ENCODE assay signal across 8 cellular contexts in genomic region chr22:21712751-21713427, GRCh38. TPM values are rescaled to one million over a fixed set of nuclear protein-coding genes. Genes with fewer than 3 reads are reported as not detected.
A peak's percentile ranks its signal among the peaks of the same experiment; 100 is the strongest.
DNase-seq lines count a peak whose midpoint lies in the region; ATAC-seq, FAIRE-seq and TF ChIP-seq lines count a peak whose summit lies in the region.

No MANE protein-coding gene starts in this region.

- peak; percentile 79 to 80 for ATAC-seq in CD4-positive, CD25-positive, alpha-beta regulatory T cell (ENCODE audit: low read depth in 2 of 2)
- peak; percentile 50 for ATAC-seq in HG03175 (IDR thresholded peaks at IDR 0.05; ENCODE audit: unreplicated experiment)

- H2AFZ ChIP-seq in osteoblast (ENCODE audit: low read length), result peak overlapping the region; percentile 80

- peak; percentile 59 to 81 (median 74) for TF ChIP-seq CTCF in Peyer's patch (IDR thresholded peaks at IDR 0.05)
- TF ChIP-seq CTCF in osteoblast (IDR thresholded peaks at IDR 0.05; ENCODE audit: extremely low read depth, low read depth, low read length), result peak; percentile 87
- TF ChIP-seq CTCF in tibial artery (IDR thresholded peaks at IDR 0.05), result peak; percentile 78 to 91

- H3K36me3 Mint-ChIP-seq in CD4-positive, CD25-positive, alpha-beta regulatory T cell, result no peaks in the 10 kb centered on the region

- intact Hi-C loops in tibial artery (cut with DNase I; ENCODE audit: low total_unique reads), result loop anchor here (2.0 to 5.0 kb wide), 2 partner anchors 226 to 239 kb away; partner anchors contain the start of gene PPM1F

- no peak overlapping the region for H3K4me3 ChIP-seq in CD4-positive, CD25-positive, alpha-beta regulatory T cell (ENCODE audit: low read depth, low read length)
- no peak overlapping the region for H3K4me3 ChIP-seq in Peyer's patch
- peak overlapping the region; percentile 45 for H3K4me3 ChIP-seq in osteoblast (ENCODE audit: insufficient read depth, low read length)
- no peak overlapping the region for H3K4me3 ChIP-seq in tibial artery

- no peaks in the 10 kb centered on the region for H3K9me3 ChIP-seq in CD4-positive, CD25-positive, alpha-beta regulatory T cell (ENCODE audit: control insufficient read depth in 2 of 2, low read length in 2 of 2)
- no peaks in the 10 kb centered on the region for H3K9me3 ChIP-seq in Peyer's patch
- no peaks in the 10 kb centered on the region for H3K9me3 ChIP-seq in osteoblast (ENCODE audit: low read depth, low read length)
- H3K9me3 ChIP-seq in tibial artery, result no peaks in the 10 kb centered on the region

- peaks cover 6% of the 10 kb centered on the region for H3K4me1 ChIP-seq in CD4-positive, CD25-positive, alpha-beta regulatory T cell (ENCODE audit: control insufficient read depth, insufficient read depth, low read length, poor library complexity, severe bottlenecking)
- H3K4me1 ChIP-seq in Peyer's patch (peaks cover 0 to 1% (median 0%) of the 10 kb centered on the region in 4 donors), osteoblast (ENCODE audit: insufficient read depth, low read length) (peaks cover 13% of the 10 kb centered on the region), tibial artery (peaks cover 0 to 4% (median 2%) of the 10 kb centered on the region in 4 donors)

- H3K27me3 ChIP-seq in CD4-positive, CD25-positive, alpha-beta regulatory T cell (ENCODE audit: control insufficient read depth, insufficient read depth, low read length), result no peaks in the 10 kb centered on the region
- H3K27me3 ChIP-seq in Peyer's patch (no peaks in the 10 kb centered on the region), osteoblast (ENCODE audit: insufficient read depth, low read length) (no peaks in the 10 kb centered on the region), tibial artery (no peaks in the 10 kb centered on the region)

- H3K9me3 Mint-ChIP-seq in CD4-positive, CD25-positive, alpha-beta regulatory T cell, result no peaks in the 10 kb centered on the region

- peak overlapping the region in 2 of 4 donors; percentile 48 to 54 for H3K4me3 Mint-ChIP-seq in CD4-positive, CD25-positive, alpha-beta regulatory T cell

- H4K20me1 ChIP-seq in osteoblast (ENCODE audit: insufficient read depth, low read length), result no peaks in the 10 kb centered on the region

- no peaks in the 10 kb centered on the region for H3K79me2 ChIP-seq in osteoblast (ENCODE audit: insufficient read depth, low read length)

- no peak overlapping the region for H3K27ac ChIP-seq in CD4-positive, CD25-positive, alpha-beta regulatory T cell (ENCODE audit: insufficient read depth, low read length, poor library complexity, severe bottlenecking)
- H3K27ac ChIP-seq in Peyer's patch (no peak overlapping the region), osteoblast (ENCODE audit: low read depth, low read length) (no peak overlapping the region), tibial artery (peak overlapping the region in 1 of 2 donors; percentile 22)

- H3K27me3 Mint-ChIP-seq in CD4-positive, CD25-positive, alpha-beta regulatory T cell, result no peaks in the 10 kb centered on the region

- no peak overlapping the region for H3K27ac Mint-ChIP-seq in CD4-positive, CD25-positive, alpha-beta regulatory T cell

- peak; percentile 29 to 61 (median 54) for DNase-seq in CD4-positive, CD25-positive, alpha-beta regulatory T cell
- DNase-seq in Peyer's patch (peak; percentile 56 to 81 (median 69)), frontal cortex (ENCODE audit: low spot score in 2 of 2) (peak; percentile 75 to 80), osteoblast (ENCODE audit: insufficient read length, low spot score, missing footprints) (peak; percentile 94), tibial artery (peak; percentile 71 to 80), NCI-H1417 treated with DMSO at 0.1 percent for 48 hours (lab: John Stamatoyannopoulos, UW) (no peak)
- peak; percentile 35 for DNase-seq in activated effector memory CD4-positive, alpha-beta T cell treated with Interleukin-2 at 50 U/mL for 16 hours

- H3K36me3 ChIP-seq in CD4-positive, CD25-positive, alpha-beta regulatory T cell (ENCODE audit: control insufficient read depth, insufficient read depth, low read length), result no peaks in the 10 kb centered on the region
- no peaks in the 10 kb centered on the region for H3K36me3 ChIP-seq in Peyer's patch
- no peaks in the 10 kb centered on the region for H3K36me3 ChIP-seq in osteoblast (ENCODE audit: insufficient read depth, low read length)
- H3K36me3 ChIP-seq in tibial artery, result peaks cover 0 to 19% (median 0%) of the 10 kb centered on the region in 3 donors

- H3K4me1 Mint-ChIP-seq in CD4-positive, CD25-positive, alpha-beta regulatory T cell, result peaks cover 0 to 11% (median 5%) of the 10 kb centered on the region in 4 donors

- TF ChIP-seq POLR2A in Peyer's patch (IDR thresholded peaks at IDR 0.05), result no peak

- H3K4me2 ChIP-seq in osteoblast (ENCODE audit: insufficient read depth, low read length), result peak overlapping the region; percentile 82

- FAIRE-seq in frontal cortex (lab: Jason Lieb, UNC), result no peak

RNA-seq across cellular contexts. Expression of gene YPEL1, which starts 22.7 kb away (rescaled TPM):
- total RNA-seq in CD4-positive, CD25-positive, alpha-beta regulatory T cell, result 8.9 TPM
- polyA plus RNA-seq in CD4-positive, CD25-positive, alpha-beta regulatory T cell, result 10 to 100 TPM in 2 of 4 donors, 1 to 10 TPM in 2; 5.4 to 20.1 (median 11.3) TPM
- total RNA-seq in Peyer's patch (1 to 10 TPM; 3.3 to 4.8 (median 3.4) TPM), frontal cortex (104 TPM), osteoblast (1.8 and 2.2 TPM in 2 replicates)

RNA-seq across cellular contexts. Expression of gene PPIL2, which starts 47.1 kb away (rescaled TPM):
- total RNA-seq in CD4-positive, CD25-positive, alpha-beta regulatory T cell, result 83.0 TPM
- 10 to 100 TPM; 24.3 to 29.3 (median 27.0) TPM for polyA plus RNA-seq in CD4-positive, CD25-positive, alpha-beta regulatory T cell
- total RNA-seq in Peyer's patch, result 100 to 1,000 TPM in 1 of 4 donors, 10 to 100 TPM in 3; 55.0 to 131 (median 92.4) TPM
- 20.4 TPM for total RNA-seq in frontal cortex
- 25.3 and 29.2 TPM in 2 replicates for total RNA-seq in osteoblast

Comparison
In these comparisons a context has a peak if more than half of its experiments do, and no peak if none do; other contexts are left out.
1. RNA of gene YPEL1, which starts 22.7 kb away (total RNA-seq): 104 TPM in frontal cortex (single experiment); 8.9 TPM in CD4-positive, CD25-positive, alpha-beta regulatory T cell (single experiment), 3.3 to 4.8 TPM in Peyer's patch and 1.8 to 2.2 TPM in osteoblast; every median in the first group is over 10 times any median in the second.
2. Peak in every context shown above with its lines, with median percentiles within 50 percentile points of each other: CTCF ChIP-seq.